8 cellular contexts compared by ENCODE assay signal in the genomic region with DNA sequence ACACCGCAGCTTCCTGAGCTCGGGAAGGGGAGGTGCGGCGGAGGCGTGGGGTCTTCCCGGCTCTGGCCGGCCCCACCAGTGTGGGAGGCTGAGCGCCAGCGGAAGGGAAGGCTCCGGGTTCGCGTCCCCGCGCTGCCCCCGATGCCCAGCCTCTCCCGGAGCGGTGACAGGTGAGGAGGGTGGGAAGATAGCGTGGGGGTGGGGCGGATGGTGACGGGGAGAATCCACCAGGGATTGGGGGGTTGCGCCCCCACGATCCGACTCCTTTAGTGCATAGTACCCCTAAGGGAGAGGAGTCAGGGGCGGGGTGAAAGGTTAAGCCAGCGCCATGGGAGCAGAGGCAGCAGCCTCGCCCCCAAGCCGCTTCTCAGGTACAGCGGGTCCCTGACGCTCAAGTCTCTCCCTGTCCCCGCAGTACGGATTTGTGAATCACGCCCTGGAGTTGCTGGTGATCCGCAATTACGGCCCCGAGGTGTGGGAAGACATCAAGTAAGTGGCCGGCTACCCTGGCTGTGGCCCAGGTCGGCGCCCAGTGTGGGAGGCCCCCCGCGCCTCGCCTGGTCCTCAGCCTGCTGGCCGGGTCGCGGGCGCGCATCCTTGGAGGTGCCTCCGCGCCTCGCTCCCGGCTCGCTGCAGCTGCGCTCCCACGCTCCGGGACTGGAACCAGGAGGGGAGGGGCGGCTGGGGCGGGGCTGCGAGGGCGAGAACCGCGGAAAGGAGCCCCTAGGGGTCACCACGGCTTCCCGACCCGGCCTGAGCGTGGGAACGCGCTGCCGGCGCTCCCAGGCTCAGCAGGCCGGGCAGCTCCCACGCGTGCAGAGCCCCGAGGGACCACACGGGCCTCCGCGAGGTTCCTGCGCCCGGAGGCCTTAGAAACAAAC. TPM values are rescaled to one million over a fixed set of nuclear protein-coding genes. Genes with fewer than 3 reads are reported as not detected.
DNase-seq lines count a peak whose midpoint lies in the region; ATAC-seq and TF ChIP-seq lines count a peak whose summit lies in the region.

No MANE protein-coding gene starts in this region.

- TF ChIP-seq CTCF in HFF-Myc (IDR thresholded peaks at IDR 0.05; ENCODE audit: low read depth, low read length, missing control alignments), result no peak

- ATAC-seq in stimulated activated naive CD8-positive, alpha-beta T cell treated with anti-CD3 and anti-CD28 coated beads, Interleukin-15, Interleukin-2, amounts not matched to agents 100 U/mL and 50 U/mL, for 24 hours, result peak; percentile 10
- no peak for ATAC-seq in HG03565 (IDR thresholded peaks at IDR 0.05; ENCODE audit: unreplicated experiment)

- peak overlapping the region; percentile 51 for H3K4me3 ChIP-seq in HFF-Myc (replicated peaks; ENCODE audit: low read depth, low read length)

- DNase-seq in DMS 273 (lab: John Stamatoyannopoulos, UW; ENCODE audit: unreplicated experiment) (peak; percentile 59), DMS 273 treated with DMSO at 0.1 percent for 48 hours (lab: John Stamatoyannopoulos, UW) (no peak), HFF-Myc (ENCODE audit: extremely low read depth, low read depth) (no peak), NCI-H748 (lab: John Stamatoyannopoulos, UW; ENCODE audit: unreplicated experiment) (peak; percentile 77), cerebellum (ENCODE audit: low spot score) (peak; percentile 38), left kidney (ENCODE audit: low read depth, low spot score) (peak; percentile 84)
- DNase-seq in stimulated activated naive CD8-positive, alpha-beta T cell treated with anti-CD3 and anti-CD28 coated beads, Interleukin-15, Interleukin-2, amounts not matched to agents 100 U/mL and 50 U/mL, for 24 hours, result peak; percentile 19

RNA-seq across cellular contexts. Expression of a gene that starts 0.8 kb away (rescaled TPM):
- 30.3 TPM for total RNA-seq in cerebellum

Comparison
In these comparisons a context has a peak if more than half of its experiments do, and no peak if none do; other contexts are left out.
1. DNase-seq: peak in DMS 273 (single experiment), NCI-H748 (single experiment), cerebellum (single experiment), left kidney (single experiment) and stimulated activated naive CD8-positive, alpha-beta T cell treated with anti-CD3 and anti-CD28 coated beads, Interleukin-15, Interleukin-2, amounts not matched to agents 100 U/mL and 50 U/mL, for 24 hours (single experiment); none in DMS 273 treated with DMSO at 0.1 percent for 48 hours (single experiment) and HFF-Myc (single experiment).